19 cellular contexts compared by ENCODE assay signal in the genomic region with DNA sequence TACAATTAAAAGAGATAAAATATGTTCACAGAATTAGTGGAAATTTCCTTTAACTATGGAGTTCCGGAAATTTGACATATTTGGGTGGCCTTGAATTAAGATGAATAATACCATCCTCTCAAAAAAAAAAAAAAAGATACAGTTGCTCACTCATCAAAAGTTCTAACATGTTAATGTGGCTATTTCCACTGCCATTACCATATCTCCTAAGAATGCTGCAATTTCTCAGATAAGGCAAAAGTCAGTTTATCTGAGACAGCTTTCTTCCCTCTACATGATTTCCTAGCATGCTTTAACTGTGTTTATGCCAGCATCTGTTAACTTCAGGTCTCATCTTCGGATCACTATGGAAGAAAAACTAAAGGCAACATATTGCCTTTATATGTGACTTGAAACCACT. TPM values are rescaled to one million over a fixed set of nuclear protein-coding genes. Genes with fewer than 3 reads are reported as not detected.
"Had no signal": no experiment of that assay in that cellular context is flagged by ENCODE, and none has a peak within 500 bp of the region (broad histone marks: within the 10 kb centered on the region; RNA-seq: fewer than 3 reads in every experiment).

No MANE protein-coding gene starts in this region.

- DNase-seq: activated CD4-positive, alpha-beta memory T cell treated with anti-CD3 and anti-CD28 coated beads, Interleukin-2, amount 10 ng/mL, durations not matched to agents 7 days and 5 days; activated CD4-positive, alpha-beta T cell treated with anti-CD3 and anti-CD28 coated beads for 48 hours; activated CD4-positive, CD25-positive, alpha-beta regulatory T cell; activated CD8-positive, alpha-beta memory T cell treated with anti-CD3 and anti-CD28 coated beads, Interleukin-2, amount 10 ng/mL, durations not matched to agents 7 days and 5 days; activated naive CD8-positive, alpha-beta T cell treated with anti-CD3 and anti-CD28 coated beads, Interleukin-2, amount 10 ng/mL, durations not matched to agents 7 days and 5 days; hypothalamus; stimulated activated CD4-positive, alpha-beta T cell treated with anti-CD3 and anti-CD28 coated beads, Interleukin-4, amount 100 ng/mL, for 24 hours; T-helper 17 cell had no signal

- H2AFZ ChIP-seq: parathyroid adenoma had no signal

- H3K9me3 ChIP-seq: ascending aorta, breast epithelium, neutrophil, thoracic aorta had no signal

- H3K27me3 ChIP-seq: ascending aorta, breast epithelium, neutrophil had no signal

- H3K27ac Mint-ChIP-seq: activated CD4-positive, alpha-beta memory T cell treated with anti-CD3 and anti-CD28 coated beads, Interleukin-2, amount 10 ng/mL, durations not matched to agents 7 days and 5 days; activated CD8-positive, alpha-beta memory T cell treated with anti-CD3 and anti-CD28 coated beads, Interleukin-2, amount 10 ng/mL, durations not matched to agents 7 days and 5 days; activated naive CD8-positive, alpha-beta T cell treated with anti-CD3 and anti-CD28 coated beads, Interleukin-2, amount 10 ng/mL, durations not matched to agents 7 days and 5 days; stimulated activated effector memory CD8-positive, alpha-beta T cell treated with anti-CD3 and anti-CD28 coated beads, Interleukin-12 subunit alpha, Interleukin-12 subunit beta, amount 100 ng/mL, for 72 hours had no signal

- H3K4me3 ChIP-seq: ascending aorta, breast epithelium, coronary artery, thoracic aorta had no signal

- H3K4me3 Mint-ChIP-seq: activated CD4-positive, alpha-beta memory T cell treated with anti-CD3 and anti-CD28 coated beads, Interleukin-2, amount 10 ng/mL, durations not matched to agents 7 days and 5 days; activated CD8-positive, alpha-beta memory T cell treated with anti-CD3 and anti-CD28 coated beads, Interleukin-2, amount 10 ng/mL, durations not matched to agents 7 days and 5 days; activated naive CD8-positive, alpha-beta T cell treated with anti-CD3 and anti-CD28 coated beads, Interleukin-2, amount 10 ng/mL, durations not matched to agents 7 days and 5 days; stimulated activated effector memory CD8-positive, alpha-beta T cell treated with anti-CD3 and anti-CD28 coated beads, Interleukin-12 subunit alpha, Interleukin-12 subunit beta, amount 100 ng/mL, for 72 hours; T-helper 17 cell had no signal

- H3K27ac ChIP-seq: ascending aorta, breast epithelium, coronary artery, neutrophil, parathyroid adenoma, thoracic aorta had no signal

- H3K9me3 Mint-ChIP-seq: activated CD4-positive, alpha-beta memory T cell treated with anti-CD3 and anti-CD28 coated beads, Interleukin-2, amount 10 ng/mL, durations not matched to agents 7 days and 5 days; activated naive CD8-positive, alpha-beta T cell treated with anti-CD3 and anti-CD28 coated beads, Interleukin-2, amount 10 ng/mL, durations not matched to agents 7 days and 5 days; stimulated activated effector memory CD8-positive, alpha-beta T cell treated with anti-CD3 and anti-CD28 coated beads, Interleukin-12 subunit alpha, Interleukin-12 subunit beta, amount 100 ng/mL, for 72 hours had no signal

- H3K27me3 Mint-ChIP-seq: activated CD4-positive, alpha-beta memory T cell treated with anti-CD3 and anti-CD28 coated beads, Interleukin-2, amount 10 ng/mL, durations not matched to agents 7 days and 5 days; activated CD8-positive, alpha-beta memory T cell treated with anti-CD3 and anti-CD28 coated beads, Interleukin-2, amount 10 ng/mL, durations not matched to agents 7 days and 5 days; activated naive CD8-positive, alpha-beta T cell treated with anti-CD3 and anti-CD28 coated beads, Interleukin-2, amount 10 ng/mL, durations not matched to agents 7 days and 5 days; T-helper 17 cell had no signal

- H3K9ac ChIP-seq: parathyroid adenoma had no signal

- H3K4me1 ChIP-seq: breast epithelium, parathyroid adenoma had no signal

- ATAC-seq: activated CD8-positive, alpha-beta memory T cell treated with anti-CD3 and anti-CD28 coated beads, Interleukin-2, amount 10 ng/mL, durations not matched to agents 7 days and 5 days; left lobe of liver; sciatic nerve; stimulated activated effector memory CD8-positive, alpha-beta T cell treated with anti-CD3 and anti-CD28 coated beads, Interleukin-12 subunit alpha, Interleukin-12 subunit beta, amount 100 ng/mL, for 72 hours; T-helper 17 cell had no signal

RNA-seq across cellular contexts. Expression of gene FASTKD3, which starts 2.6 kb away (rescaled TPM):
- total RNA-seq: ascending aorta had no signal

RNA-seq across cellular contexts. Expression of gene CFAP90, which starts 15.3 kb away (rescaled TPM):
- total RNA-seq: activated CD4-positive, alpha-beta memory T cell treated with anti-CD3 and anti-CD28 coated beads, Interleukin-2, amount 10 ng/mL, durations not matched to agents 7 days and 5 days; activated CD8-positive, alpha-beta memory T cell treated with anti-CD3 and anti-CD28 coated beads, Interleukin-2, amount 10 ng/mL, durations not matched to agents 7 days and 5 days; activated naive CD8-positive, alpha-beta T cell treated with anti-CD3 and anti-CD28 coated beads, Interleukin-2, amount 10 ng/mL, durations not matched to agents 7 days and 5 days; ascending aorta; epithelial cell of proximal tubule; T-helper 17 cell; thoracic aorta had no signal
- polyA plus RNA-seq: keratinocyte had no signal
